In genomic region chr11:77150836-77151235, GRCh38 we compare ENCODE assay signal across 1 cellular context.
TF ChIP-seq lines count a peak whose summit lies in the region.

No MANE protein-coding gene starts in this region.

TF ChIP-seq in H1, 55 proteins besides CTCF, POLR2A, EP300 and RAD21:
- TF ChIP-seq JUND (IDR thresholded peaks at IDR 0.05; ENCODE audit: low read length) (no peak), GTF2F1 (IDR thresholded peaks at IDR 0.05; ENCODE audit: borderline replicate concordance, low read depth, low read length) (no peak), PHF8 (conservative IDR thresholded peaks at IDR 0.05; ENCODE audit: low read depth, low read length) (no peak), POLR2AphosphoS5 (IDR thresholded peaks at IDR 0.05; ENCODE audit: low read depth, low read length) (no peak), CBX5 (IDR thresholded peaks at IDR 0.05; ENCODE audit: low read depth, low read length) (no peak), KDM1A (IDR thresholded peaks at IDR 0.05; ENCODE audit: borderline replicate concordance, low read length) (no peak), RXRA (IDR thresholded peaks at IDR 0.05; ENCODE audit: insufficient read depth, low read depth, low read length) (no peak), ZNF274 (IDR thresholded peaks at IDR 0.05; ENCODE audit: borderline replicate concordance, extremely low read depth, low read length) (no peak), RNF2 (IDR thresholded peaks at IDR 0.05; ENCODE audit: borderline replicate concordance, low read depth, low read length, missing control alignments, poor library complexity, severe bottlenecking) (no peak), TCF12 (IDR thresholded peaks at IDR 0.05; ENCODE audit: low read depth, low read length) (no peak), USF2 (IDR thresholded peaks at IDR 0.05; ENCODE audit: low read length) (no peak), TEAD4 (IDR thresholded peaks at IDR 0.05; ENCODE audit: low read depth, low read length) (no peak), EGR1 (IDR thresholded peaks at IDR 0.05; ENCODE audit: borderline replicate concordance, low read depth, low read length) (no peak)
- TF ChIP-seq, protein P1, sequence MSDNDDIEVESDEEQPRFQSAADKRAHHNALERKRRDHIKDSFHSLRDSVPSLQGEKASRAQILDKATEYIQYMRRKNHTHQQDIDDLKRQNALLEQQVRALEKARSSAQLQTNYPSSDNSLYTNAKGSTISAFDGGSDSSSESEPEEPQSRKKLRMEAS (IDR thresholded peaks at IDR 0.05): no peak
